In the genomic region with DNA sequence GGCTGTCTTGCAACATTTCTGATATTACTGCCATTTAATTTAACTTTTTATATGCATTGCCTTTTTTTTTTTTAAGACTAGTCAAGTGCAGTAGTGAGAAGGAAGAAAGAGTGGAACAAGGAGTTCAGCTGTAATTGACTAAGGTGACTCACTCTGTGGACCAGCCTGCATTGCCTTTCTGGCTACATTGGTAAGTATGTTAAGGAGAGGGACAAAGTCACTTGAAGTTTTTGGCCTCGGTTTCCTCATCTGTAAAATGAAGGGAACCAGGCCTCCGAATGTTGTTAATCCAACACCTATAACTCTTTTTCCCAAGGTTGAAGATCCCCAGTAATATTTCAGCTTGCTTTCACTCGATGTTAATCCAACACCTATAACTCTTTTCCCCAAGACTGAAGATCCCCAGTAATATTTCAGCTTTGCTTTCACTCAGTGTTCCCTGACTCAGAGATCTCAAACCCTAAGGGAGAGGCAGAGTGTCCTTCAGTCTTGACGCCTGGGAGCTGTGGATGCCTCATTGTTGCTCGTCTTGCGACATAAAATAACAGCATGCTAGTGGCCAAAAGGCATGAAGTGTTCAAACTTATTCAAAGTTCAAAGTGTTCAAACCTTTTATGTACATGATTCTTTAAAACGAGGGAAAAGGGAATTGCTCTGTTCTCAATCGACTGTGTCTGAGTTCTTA, we compare ENCODE assay signal across 1 cellular context.
A peak's percentile ranks its signal among the peaks of the same experiment; 100 is the strongest.
TF ChIP-seq lines count a peak whose summit lies in the region.

No MANE protein-coding gene starts in this region.

TF ChIP-seq in HepG2, 621 proteins besides CTCF, POLR2A, EP300 and RAD21 (continued from another document and continues in another):
- TF ChIP-seq, protein P1, sequence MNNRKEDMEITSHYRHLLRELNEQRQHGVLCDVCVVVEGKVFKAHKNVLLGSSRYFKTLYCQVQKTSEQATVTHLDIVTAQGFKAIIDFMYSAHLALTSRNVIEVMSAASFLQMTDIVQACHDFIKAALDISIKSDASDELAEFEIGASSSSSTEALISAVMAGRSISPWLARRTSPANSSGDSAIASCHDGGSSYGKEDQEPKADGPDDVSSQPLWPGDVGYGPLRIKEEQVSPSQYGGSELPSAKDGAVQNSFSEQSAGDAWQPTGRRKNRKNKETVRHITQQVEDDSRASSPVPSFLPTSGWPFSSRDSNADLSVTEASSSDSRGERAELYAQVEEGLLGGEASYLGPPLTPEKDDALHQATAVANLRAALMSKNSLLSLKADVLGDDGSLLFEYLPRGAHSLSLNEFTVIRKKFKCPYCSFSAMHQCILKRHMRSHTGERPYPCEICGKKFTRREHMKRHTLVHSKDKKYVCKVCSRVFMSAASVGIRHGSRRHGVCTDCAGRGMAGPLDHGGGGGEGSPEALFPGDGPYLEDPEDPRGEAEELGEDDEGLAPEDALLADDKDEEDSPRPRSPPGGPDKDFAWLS (CRISPR knock-in tag; IDR thresholded peaks at IDR 0.05; ENCODE audit: borderline replicate concordance), result no peak
- no peak for TF ChIP-seq JUND (CRISPR knock-in tag; IDR thresholded peaks at IDR 0.05)
- TF ChIP-seq HNRNPLL (IDR thresholded peaks at IDR 0.05; ENCODE audit: low read depth, low read length, poor library complexity, severe bottlenecking), result no peak
- TF ChIP-seq, protein P2, sequence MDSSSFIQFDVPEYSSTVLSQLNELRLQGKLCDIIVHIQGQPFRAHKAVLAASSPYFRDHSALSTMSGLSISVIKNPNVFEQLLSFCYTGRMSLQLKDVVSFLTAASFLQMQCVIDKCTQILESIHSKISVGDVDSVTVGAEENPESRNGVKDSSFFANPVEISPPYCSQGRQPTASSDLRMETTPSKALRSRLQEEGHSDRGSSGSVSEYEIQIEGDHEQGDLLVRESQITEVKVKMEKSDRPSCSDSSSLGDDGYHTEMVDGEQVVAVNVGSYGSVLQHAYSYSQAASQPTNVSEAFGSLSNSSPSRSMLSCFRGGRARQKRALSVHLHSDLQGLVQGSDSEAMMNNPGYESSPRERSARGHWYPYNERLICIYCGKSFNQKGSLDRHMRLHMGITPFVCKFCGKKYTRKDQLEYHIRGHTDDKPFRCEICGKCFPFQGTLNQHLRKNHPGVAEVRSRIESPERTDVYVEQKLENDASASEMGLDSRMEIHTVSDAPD (CRISPR knock-in tag; IDR thresholded peaks at IDR 0.05), result no peak
- TF ChIP-seq NR2C2 (CRISPR knock-in tag; IDR thresholded peaks at IDR 0.05; ENCODE audit: borderline replicate concordance), result peak; percentile 62
- TF ChIP-seq ARHGAP35 (CRISPR knock-in tag; IDR thresholded peaks at IDR 0.05; ENCODE audit: borderline replicate concordance), result no peak
- TF ChIP-seq KMT2A (CRISPR knock-in tag; IDR thresholded peaks at IDR 0.05), result no peak
- peak; percentile 62; the same call in 1 of the 2 replicates for TF ChIP-seq TGIF2 (CRISPR knock-in tag; IDR thresholded peaks at IDR 0.05)
- no peak for TF ChIP-seq ZSCAN25 (CRISPR knock-in tag; IDR thresholded peaks at IDR 0.05)
- TF ChIP-seq SPEN (CRISPR knock-in tag; IDR thresholded peaks at IDR 0.05; ENCODE audit: low read depth), result peak; percentile 27; the same call in 1 of the 2 replicates
- TF ChIP-seq FOXA1 (IDR thresholded peaks at IDR 0.05), result no peak
- TF ChIP-seq FOXA1 (CRISPR knock-in tag; IDR thresholded peaks at IDR 0.05), result peak; percentile 27; the same call in 1 of the 2 replicates
- TF ChIP-seq SAP130 (CRISPR knock-in tag; IDR thresholded peaks at IDR 0.05; ENCODE audit: low read depth), result peak; percentile 30; the same call in 1 of the 2 replicates
- TF ChIP-seq CBX5 (CRISPR knock-in tag; IDR thresholded peaks at IDR 0.05; ENCODE audit: borderline replicate concordance), result no peak
- TF ChIP-seq GABPA (IDR thresholded peaks at IDR 0.05; ENCODE audit: low read depth, low read length), result no peak
- TF ChIP-seq GABPA (CRISPR knock-in tag; IDR thresholded peaks at IDR 0.05; ENCODE audit: low read depth), result no peak
- no peak for TF ChIP-seq NR0B2 (CRISPR knock-in tag; IDR thresholded peaks at IDR 0.05)
- no peak for TF ChIP-seq ZNF282 (IDR thresholded peaks at IDR 0.05; ENCODE audit: partially characterized antibody)
- TF ChIP-seq RXRB (CRISPR knock-in tag; IDR thresholded peaks at IDR 0.05; ENCODE audit: borderline replicate concordance), result peak; percentile 43
- TF ChIP-seq ZSCAN31 (CRISPR knock-in tag; IDR thresholded peaks at IDR 0.05; ENCODE audit: low read depth), result no peak
- no peak for TF ChIP-seq HOXA9 (CRISPR knock-in tag; IDR thresholded peaks at IDR 0.05; ENCODE audit: borderline replicate concordance)
- TF ChIP-seq ZNF644 (CRISPR knock-in tag; IDR thresholded peaks at IDR 0.05; ENCODE audit: low read depth), result peak; percentile 51; the same call in 1 of the 2 replicates
- no peak for TF ChIP-seq SALL2 (CRISPR knock-in tag; IDR thresholded peaks at IDR 0.05)
- TF ChIP-seq PHF8 (CRISPR knock-in tag; IDR thresholded peaks at IDR 0.05), result no peak
- TF ChIP-seq, protein P3, sequence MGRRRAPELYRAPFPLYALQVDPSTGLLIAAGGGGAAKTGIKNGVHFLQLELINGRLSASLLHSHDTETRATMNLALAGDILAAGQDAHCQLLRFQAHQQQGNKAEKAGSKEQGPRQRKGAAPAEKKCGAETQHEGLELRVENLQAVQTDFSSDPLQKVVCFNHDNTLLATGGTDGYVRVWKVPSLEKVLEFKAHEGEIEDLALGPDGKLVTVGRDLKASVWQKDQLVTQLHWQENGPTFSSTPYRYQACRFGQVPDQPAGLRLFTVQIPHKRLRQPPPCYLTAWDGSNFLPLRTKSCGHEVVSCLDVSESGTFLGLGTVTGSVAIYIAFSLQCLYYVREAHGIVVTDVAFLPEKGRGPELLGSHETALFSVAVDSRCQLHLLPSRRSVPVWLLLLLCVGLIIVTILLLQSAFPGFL (CRISPR knock-in tag; IDR thresholded peaks at IDR 0.05), result no peak
- TF ChIP-seq SATB2 (CRISPR knock-in tag; IDR thresholded peaks at IDR 0.05), result peak; percentile 58; the same call in 1 of the 2 replicates
- peak; percentile 74 for TF ChIP-seq ZMYM4 (CRISPR knock-in tag; IDR thresholded peaks at IDR 0.05)
- TF ChIP-seq ZSCAN30 (CRISPR knock-in tag; IDR thresholded peaks at IDR 0.05), result no peak
- TF ChIP-seq MEF2D (CRISPR knock-in tag; IDR thresholded peaks at IDR 0.05), result 0 out of 2 replicates have a peak, but pooled peaks have one; percentile 8
- TF ChIP-seq, protein P4, sequence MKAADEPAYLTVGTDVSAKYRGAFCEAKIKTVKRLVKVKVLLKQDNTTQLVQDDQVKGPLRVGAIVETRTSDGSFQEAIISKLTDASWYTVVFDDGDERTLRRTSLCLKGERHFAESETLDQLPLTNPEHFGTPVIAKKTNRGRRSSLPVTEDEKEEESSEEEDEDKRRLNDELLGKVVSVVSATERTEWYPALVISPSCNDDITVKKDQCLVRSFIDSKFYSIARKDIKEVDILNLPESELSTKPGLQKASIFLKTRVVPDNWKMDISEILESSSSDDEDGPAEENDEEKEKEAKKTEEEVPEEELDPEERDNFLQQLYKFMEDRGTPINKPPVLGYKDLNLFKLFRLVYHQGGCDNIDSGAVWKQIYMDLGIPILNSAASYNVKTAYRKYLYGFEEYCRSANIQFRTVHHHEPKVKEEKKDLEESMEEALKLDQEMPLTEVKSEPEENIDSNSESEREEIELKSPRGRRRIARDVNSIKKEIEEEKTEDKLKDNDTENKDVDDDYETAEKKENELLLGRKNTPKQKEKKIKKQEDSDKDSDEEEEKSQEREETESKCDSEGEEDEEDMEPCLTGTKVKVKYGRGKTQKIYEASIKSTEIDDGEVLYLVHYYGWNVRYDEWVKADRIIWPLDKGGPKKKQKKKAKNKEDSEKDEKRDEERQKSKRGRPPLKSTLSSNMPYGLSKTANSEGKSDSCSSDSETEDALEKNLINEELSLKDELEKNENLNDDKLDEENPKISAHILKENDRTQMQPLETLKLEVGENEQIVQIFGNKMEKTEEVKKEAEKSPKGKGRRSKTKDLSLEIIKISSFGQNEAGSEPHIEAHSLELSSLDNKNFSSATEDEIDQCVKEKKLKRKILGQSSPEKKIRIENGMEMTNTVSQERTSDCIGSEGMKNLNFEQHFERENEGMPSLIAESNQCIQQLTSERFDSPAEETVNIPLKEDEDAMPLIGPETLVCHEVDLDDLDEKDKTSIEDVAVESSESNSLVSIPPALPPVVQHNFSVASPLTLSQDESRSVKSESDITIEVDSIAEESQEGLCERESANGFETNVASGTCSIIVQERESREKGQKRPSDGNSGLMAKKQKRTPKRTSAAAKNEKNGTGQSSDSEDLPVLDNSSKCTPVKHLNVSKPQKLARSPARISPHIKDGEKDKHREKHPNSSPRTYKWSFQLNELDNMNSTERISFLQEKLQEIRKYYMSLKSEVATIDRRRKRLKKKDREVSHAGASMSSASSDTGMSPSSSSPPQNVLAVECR (CRISPR knock-in tag; IDR thresholded peaks at IDR 0.05; ENCODE audit: borderline replicate concordance), result peak; percentile 25; the same call in 1 of the 2 replicates
- no peak for TF ChIP-seq HHEX (CRISPR knock-in tag; IDR thresholded peaks at IDR 0.05)
- no peak for TF ChIP-seq TBP (CRISPR knock-in tag; IDR thresholded peaks at IDR 0.05)
- peak; percentile 59 for TF ChIP-seq TCF7 (IDR thresholded peaks at IDR 0.05; ENCODE audit: low read depth)
- 0 out of 2 replicates have a peak, but pooled peaks have one; percentile 31 for TF ChIP-seq ISL2 (CRISPR knock-in tag; IDR thresholded peaks at IDR 0.05)
- 0 out of 2 replicates have a peak, but pooled peaks have one; percentile 35 for TF ChIP-seq ZNF609 (CRISPR knock-in tag; IDR thresholded peaks at IDR 0.05; ENCODE audit: borderline replicate concordance)
- TF ChIP-seq U2AF2 (IDR thresholded peaks at IDR 0.05; ENCODE audit: low read depth, low read length), result no peak
- TF ChIP-seq PAX8 (CRISPR knock-in tag; IDR thresholded peaks at IDR 0.05; ENCODE audit: borderline replicate concordance), result no peak
- TF ChIP-seq RAD51 (IDR thresholded peaks at IDR 0.05; ENCODE audit: borderline replicate concordance), result no peak
- no peak for TF ChIP-seq THYN1 (CRISPR knock-in tag; IDR thresholded peaks at IDR 0.05; ENCODE audit: borderline replicate concordance, low read depth)
- TF ChIP-seq KLF11 (CRISPR knock-in tag; IDR thresholded peaks at IDR 0.05), result no peak
- TF ChIP-seq SSRP1 (CRISPR knock-in tag; IDR thresholded peaks at IDR 0.05), result 0 out of 2 replicates have a peak, but pooled peaks have one; percentile 55
- TF ChIP-seq BORCS8-MEF2B (CRISPR knock-in tag; IDR thresholded peaks at IDR 0.05), result no peak
- TF ChIP-seq ELF1 (CRISPR knock-in tag; IDR thresholded peaks at IDR 0.05), result no peak
- TF ChIP-seq ZNF225 (CRISPR knock-in tag; IDR thresholded peaks at IDR 0.05), result no peak
- TF ChIP-seq ZNF496 (CRISPR knock-in tag; IDR thresholded peaks at IDR 0.05; ENCODE audit: insufficient replicate concordance), result no peak
- 0 out of 2 replicates have a peak, but pooled peaks have one; percentile 27 for TF ChIP-seq RCOR2 (CRISPR knock-in tag; IDR thresholded peaks at IDR 0.05)
- TF ChIP-seq MAZ (IDR thresholded peaks at IDR 0.05; ENCODE audit: borderline replicate concordance, low read depth, low read length), result no peak
- no peak for TF ChIP-seq MAZ (CRISPR knock-in tag; IDR thresholded peaks at IDR 0.05; ENCODE audit: low read depth)
- no peak for TF ChIP-seq ZBTB33 (CRISPR knock-in tag; IDR thresholded peaks at IDR 0.05)
- TF ChIP-seq ATF7 (IDR thresholded peaks at IDR 0.05), result no peak
- TF ChIP-seq ATF7 (CRISPR knock-in tag; IDR thresholded peaks at IDR 0.05), result no peak
